ENCODE assay signal across 1 cellular context in the genomic region with DNA sequence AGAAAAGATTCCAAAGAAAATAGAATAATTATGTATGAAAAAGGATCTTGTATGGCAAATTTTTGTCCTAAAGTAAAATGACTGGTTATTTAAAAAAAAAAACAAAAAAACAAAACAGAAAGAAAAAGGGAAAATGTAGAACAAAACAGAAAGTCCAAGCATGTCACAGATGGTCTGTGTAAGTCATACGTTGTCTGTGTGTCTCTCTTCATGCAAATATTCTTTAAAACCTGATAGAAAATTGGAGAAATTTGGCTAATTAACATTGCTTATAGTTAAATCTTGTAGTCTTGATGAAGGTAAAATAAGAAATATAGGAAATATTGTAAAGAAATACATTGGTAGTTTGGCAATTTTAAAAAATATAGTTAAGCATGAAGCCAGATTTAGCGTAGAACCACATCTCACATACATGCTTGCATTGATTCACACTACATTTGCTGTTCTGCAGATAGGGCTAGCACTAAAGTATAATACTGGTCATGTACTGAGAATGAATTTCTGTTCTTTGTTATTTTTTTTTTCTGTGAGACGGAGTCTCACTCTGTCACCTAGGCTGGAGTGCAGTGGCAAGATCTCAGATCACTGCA.
TF ChIP-seq lines count a peak whose summit lies in the region.

No MANE protein-coding gene starts in this region.

TF ChIP-seq in K562, 482 proteins besides CTCF, POLR2A, EP300 and RAD21:
- TF ChIP-seq, protein P1, sequence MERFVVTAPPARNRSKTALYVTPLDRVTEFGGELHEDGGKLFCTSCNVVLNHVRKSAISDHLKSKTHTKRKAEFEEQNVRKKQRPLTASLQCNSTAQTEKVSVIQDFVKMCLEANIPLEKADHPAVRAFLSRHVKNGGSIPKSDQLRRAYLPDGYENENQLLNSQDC (CRISPR knock-in tag; IDR thresholded peaks at IDR 0.05) = no peak
- TF ChIP-seq, protein P2, sequence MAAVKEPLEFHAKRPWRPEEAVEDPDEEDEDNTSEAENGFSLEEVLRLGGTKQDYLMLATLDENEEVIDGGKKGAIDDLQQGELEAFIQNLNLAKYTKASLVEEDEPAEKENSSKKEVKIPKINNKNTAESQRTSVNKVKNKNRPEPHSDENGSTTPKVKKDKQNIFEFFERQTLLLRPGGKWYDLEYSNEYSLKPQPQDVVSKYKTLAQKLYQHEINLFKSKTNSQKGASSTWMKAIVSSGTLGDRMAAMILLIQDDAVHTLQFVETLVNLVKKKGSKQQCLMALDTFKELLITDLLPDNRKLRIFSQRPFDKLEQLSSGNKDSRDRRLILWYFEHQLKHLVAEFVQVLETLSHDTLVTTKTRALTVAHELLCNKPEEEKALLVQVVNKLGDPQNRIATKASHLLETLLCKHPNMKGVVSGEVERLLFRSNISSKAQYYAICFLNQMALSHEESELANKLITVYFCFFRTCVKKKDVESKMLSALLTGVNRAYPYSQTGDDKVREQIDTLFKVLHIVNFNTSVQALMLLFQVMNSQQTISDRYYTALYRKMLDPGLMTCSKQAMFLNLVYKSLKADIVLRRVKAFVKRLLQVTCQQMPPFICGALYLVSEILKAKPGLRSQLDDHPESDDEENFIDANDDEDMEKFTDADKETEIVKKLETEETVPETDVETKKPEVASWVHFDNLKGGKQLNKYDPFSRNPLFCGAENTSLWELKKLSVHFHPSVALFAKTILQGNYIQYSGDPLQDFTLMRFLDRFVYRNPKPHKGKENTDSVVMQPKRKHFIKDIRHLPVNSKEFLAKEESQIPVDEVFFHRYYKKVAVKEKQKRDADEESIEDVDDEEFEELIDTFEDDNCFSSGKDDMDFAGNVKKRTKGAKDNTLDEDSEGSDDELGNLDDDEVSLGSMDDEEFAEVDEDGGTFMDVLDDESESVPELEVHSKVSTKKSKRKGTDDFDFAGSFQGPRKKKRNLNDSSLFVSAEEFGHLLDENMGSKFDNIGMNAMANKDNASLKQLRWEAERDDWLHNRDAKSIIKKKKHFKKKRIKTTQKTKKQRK (IDR thresholded peaks at IDR 0.05; ENCODE audit: borderline replicate concordance, low read depth, low read length) = 0 out of 2 replicates have a peak, but pooled peaks have one; percentile 46
- peak; percentile 82 for TF ChIP-seq ZFP36 (IDR thresholded peaks at IDR 0.05; ENCODE audit: low read depth, low read length, partially characterized antibody)
